ENCODE assay signal across 1 cellular context in the genomic region with DNA sequence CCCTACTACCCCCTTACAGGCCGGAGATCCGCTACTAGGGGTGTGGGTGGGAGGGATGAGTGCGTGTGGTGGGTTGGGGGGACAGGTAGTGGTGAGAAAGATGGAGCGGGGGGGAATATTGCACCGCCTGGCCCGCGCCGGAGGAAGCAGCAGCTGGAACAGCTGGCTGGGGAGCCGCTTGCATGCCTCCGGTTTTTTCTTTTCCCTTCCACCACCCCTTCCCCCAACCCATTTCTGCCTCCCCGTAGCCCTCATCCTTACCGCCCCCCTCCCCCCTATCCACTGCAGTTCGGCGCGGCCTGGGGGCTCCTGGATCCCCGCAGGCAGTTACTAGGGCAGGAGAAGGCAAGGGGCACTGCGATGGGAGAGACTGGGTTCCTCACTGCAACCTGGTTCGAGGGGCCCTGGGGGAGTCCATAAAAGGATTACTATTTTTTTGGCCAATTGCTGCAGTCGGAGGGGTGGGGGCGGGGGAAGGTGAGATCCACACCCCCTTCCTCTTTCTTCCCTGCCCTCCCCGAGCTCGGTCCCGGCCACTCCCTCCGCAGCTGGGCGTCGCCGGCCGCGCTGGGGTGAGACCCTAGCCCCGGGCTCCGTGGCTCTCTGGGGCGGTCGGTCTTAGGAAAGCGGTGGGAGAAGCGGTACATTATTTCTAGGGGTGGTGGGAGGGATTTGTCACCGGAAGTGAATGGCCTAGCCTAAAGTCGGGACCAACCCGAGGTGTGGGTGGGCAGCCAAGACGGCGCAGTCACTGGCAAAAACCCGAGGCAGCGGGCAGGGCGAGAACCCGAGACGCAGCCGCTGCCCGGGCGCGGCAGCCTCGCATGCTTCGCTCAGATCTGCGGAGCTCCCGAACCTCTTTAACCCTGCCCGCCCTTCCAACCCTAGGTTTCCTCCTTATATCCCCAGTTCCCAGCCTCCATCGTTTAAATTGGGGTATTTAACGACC.
TF ChIP-seq lines count a peak whose summit lies in the region.

No MANE protein-coding gene starts in this region.

TF ChIP-seq in HepG2, 621 proteins besides CTCF, POLR2A, EP300 and RAD21 (continued from another document and continues in another):
- TF ChIP-seq, protein P1, sequence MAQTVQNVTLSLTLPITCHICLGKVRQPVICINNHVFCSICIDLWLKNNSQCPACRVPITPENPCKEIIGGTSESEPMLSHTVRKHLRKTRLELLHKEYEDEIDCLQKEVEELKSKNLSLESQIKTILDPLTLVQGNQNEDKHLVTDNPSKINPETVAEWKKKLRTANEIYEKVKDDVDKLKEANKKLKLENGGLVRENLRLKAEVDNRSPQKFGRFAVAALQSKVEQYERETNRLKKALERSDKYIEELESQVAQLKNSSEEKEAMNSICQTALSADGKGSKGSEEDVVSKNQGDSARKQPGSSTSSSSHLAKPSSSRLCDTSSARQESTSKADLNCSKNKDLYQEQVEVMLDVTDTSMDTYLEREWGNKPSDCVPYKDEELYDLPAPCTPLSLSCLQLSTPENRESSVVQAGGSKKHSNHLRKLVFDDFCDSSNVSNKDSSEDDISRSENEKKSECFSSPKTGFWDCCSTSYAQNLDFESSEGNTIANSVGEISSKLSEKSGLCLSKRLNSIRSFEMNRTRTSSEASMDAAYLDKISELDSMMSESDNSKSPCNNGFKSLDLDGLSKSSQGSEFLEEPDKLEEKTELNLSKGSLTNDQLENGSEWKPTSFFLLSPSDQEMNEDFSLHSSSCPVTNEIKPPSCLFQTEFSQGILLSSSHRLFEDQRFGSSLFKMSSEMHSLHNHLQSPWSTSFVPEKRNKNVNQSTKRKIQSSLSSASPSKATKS (CRISPR knock-in tag; IDR thresholded peaks at IDR 0.05) = no peak; the same call in 1 of the 2 replicates
- TF ChIP-seq NR3C1 (CRISPR knock-in tag; IDR thresholded peaks at IDR 0.05) (no peak), MATR3 (CRISPR knock-in tag; IDR thresholded peaks at IDR 0.05) (no peak), RNF2 (conservative IDR thresholded peaks at IDR 0.05; ENCODE audit: low read depth) (no peak), ZC3H13 (CRISPR knock-in tag; IDR thresholded peaks at IDR 0.05) (peak; percentile 85), SMYD3 (CRISPR knock-in tag; IDR thresholded peaks at IDR 0.05) (peak; percentile 96), ZNF232 (CRISPR knock-in tag; IDR thresholded peaks at IDR 0.05; ENCODE audit: borderline replicate concordance) (no peak; the same call in 1 of the 2 replicates), SMAD3 (CRISPR knock-in tag; IDR thresholded peaks at IDR 0.05) (no peak), SOX13 (IDR thresholded peaks at IDR 0.05) (no peak; the same call in none of the 2 replicates), SOX13 (CRISPR knock-in tag; conservative IDR thresholded peaks at IDR 0.05 in 1 of 2, IDR thresholded peaks at IDR 0.05 in 1 of 2) (peak in 1 of 2 experiments; percentile 71; a peak in 2 of 4 replicates), ZNF263 (CRISPR knock-in tag; IDR thresholded peaks at IDR 0.05) (no peak), HHEX (CRISPR knock-in tag; IDR thresholded peaks at IDR 0.05) (no peak), NBN (conservative IDR thresholded peaks at IDR 0.05) (no peak), NR2C2 (CRISPR knock-in tag; IDR thresholded peaks at IDR 0.05; ENCODE audit: borderline replicate concordance) (peak; percentile 94), KDM5B (CRISPR knock-in tag; IDR thresholded peaks at IDR 0.05; ENCODE audit: borderline replicate concordance) (peak; percentile 83; the same call in 1 of the 2 replicates), NR2F2 (IDR thresholded peaks at IDR 0.05; ENCODE audit: borderline replicate concordance, low read depth) (0 out of 2 replicates have a peak, but pooled peaks have one; percentile 39), ZBTB8A (CRISPR knock-in tag; IDR thresholded peaks at IDR 0.05; ENCODE audit: borderline replicate concordance, low read depth) (no peak), ZNF644 (CRISPR knock-in tag; IDR thresholded peaks at IDR 0.05; ENCODE audit: low read depth) (no peak), AGO1 (IDR thresholded peaks at IDR 0.05; ENCODE audit: low read depth, low read length, poor library complexity, severe bottlenecking) (peak; percentile 55), ZNF432 (CRISPR knock-in tag; IDR thresholded peaks at IDR 0.05; ENCODE audit: borderline replicate concordance) (no peak), SP5 (CRISPR knock-in tag; IDR thresholded peaks at IDR 0.05; ENCODE audit: borderline replicate concordance, low read depth) (peak; percentile 82), REL (CRISPR knock-in tag; conservative IDR thresholded peaks at IDR 0.05) (no peak; the same call in 1 of the 2 replicates), ZNF615 (CRISPR knock-in tag; IDR thresholded peaks at IDR 0.05; ENCODE audit: borderline replicate concordance) (no peak), SALL1 (CRISPR knock-in tag; IDR thresholded peaks at IDR 0.05) (peak; percentile 83), ZNF329 (CRISPR knock-in tag; IDR thresholded peaks at IDR 0.05; ENCODE audit: low read depth) (peak; percentile 68), ZNF672 (CRISPR knock-in tag; IDR thresholded peaks at IDR 0.05) (0 out of 2 replicates have a peak, but pooled peaks have one; percentile 50), MEF2D (CRISPR knock-in tag; IDR thresholded peaks at IDR 0.05) (no peak; the same call in 1 of the 2 replicates), ERF (CRISPR knock-in tag; IDR thresholded peaks at IDR 0.05) (peak; percentile 78; the same call in 1 of the 2 replicates), ZNF20 (CRISPR knock-in tag; IDR thresholded peaks at IDR 0.05) (peak; percentile 11; the same call in 1 of the 2 replicates), FOXC1 (CRISPR knock-in tag; IDR thresholded peaks at IDR 0.05; ENCODE audit: borderline replicate concordance) (peak; percentile 73; the same call in 1 of the 2 replicates)
- TF ChIP-seq, protein P2, sequence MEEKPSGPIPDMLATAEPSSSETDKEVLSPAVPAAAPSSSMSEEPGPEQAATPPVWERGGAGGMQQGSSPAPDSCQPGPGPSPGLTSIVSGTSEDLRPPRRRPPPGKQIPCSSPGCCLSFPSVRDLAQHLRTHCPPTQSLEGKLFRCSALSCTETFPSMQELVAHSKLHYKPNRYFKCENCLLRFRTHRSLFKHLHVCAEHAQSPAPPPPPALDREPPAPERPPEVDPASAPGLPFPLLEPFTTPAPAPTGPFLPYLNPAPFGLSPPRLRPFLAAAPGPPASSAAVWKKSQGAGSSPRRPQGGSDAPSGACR (CRISPR knock-in tag; IDR thresholded peaks at IDR 0.05) = no peak; the same call in 1 of the 2 replicates
- TF ChIP-seq, protein P3, sequence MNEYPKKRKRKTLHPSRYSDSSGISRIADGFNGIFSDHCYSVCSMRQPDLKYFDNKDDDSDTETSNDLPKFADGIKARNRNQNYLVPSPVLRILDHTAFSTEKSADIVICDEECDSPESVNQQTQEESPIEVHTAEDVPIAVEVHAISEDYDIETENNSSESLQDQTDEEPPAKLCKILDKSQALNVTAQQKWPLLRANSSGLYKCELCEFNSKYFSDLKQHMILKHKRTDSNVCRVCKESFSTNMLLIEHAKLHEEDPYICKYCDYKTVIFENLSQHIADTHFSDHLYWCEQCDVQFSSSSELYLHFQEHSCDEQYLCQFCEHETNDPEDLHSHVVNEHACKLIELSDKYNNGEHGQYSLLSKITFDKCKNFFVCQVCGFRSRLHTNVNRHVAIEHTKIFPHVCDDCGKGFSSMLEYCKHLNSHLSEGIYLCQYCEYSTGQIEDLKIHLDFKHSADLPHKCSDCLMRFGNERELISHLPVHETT (CRISPR knock-in tag; conservative IDR thresholded peaks at IDR 0.05) = peak; percentile 62; the same call in 1 of the 2 replicates
- TF ChIP-seq, protein P4, sequence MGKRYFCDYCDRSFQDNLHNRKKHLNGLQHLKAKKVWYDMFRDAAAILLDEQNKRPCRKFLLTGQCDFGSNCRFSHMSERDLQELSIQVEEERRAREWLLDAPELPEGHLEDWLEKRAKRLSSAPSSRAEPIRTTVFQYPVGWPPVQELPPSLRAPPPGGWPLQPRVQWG (CRISPR knock-in tag; IDR thresholded peaks at IDR 0.05; ENCODE audit: borderline replicate concordance, low read depth) = no peak
- TF ChIP-seq, protein P5, sequence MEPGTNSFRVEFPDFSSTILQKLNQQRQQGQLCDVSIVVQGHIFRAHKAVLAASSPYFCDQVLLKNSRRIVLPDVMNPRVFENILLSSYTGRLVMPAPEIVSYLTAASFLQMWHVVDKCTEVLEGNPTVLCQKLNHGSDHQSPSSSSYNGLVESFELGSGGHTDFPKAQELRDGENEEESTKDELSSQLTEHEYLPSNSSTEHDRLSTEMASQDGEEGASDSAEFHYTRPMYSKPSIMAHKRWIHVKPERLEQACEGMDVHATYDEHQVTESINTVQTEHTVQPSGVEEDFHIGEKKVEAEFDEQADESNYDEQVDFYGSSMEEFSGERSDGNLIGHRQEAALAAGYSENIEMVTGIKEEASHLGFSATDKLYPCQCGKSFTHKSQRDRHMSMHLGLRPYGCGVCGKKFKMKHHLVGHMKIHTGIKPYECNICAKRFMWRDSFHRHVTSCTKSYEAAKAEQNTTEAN (CRISPR knock-in tag; conservative IDR thresholded peaks at IDR 0.05) = 0 out of 2 replicates have a peak, but pooled peaks have one; percentile 12
- TF ChIP-seq, protein P6, sequence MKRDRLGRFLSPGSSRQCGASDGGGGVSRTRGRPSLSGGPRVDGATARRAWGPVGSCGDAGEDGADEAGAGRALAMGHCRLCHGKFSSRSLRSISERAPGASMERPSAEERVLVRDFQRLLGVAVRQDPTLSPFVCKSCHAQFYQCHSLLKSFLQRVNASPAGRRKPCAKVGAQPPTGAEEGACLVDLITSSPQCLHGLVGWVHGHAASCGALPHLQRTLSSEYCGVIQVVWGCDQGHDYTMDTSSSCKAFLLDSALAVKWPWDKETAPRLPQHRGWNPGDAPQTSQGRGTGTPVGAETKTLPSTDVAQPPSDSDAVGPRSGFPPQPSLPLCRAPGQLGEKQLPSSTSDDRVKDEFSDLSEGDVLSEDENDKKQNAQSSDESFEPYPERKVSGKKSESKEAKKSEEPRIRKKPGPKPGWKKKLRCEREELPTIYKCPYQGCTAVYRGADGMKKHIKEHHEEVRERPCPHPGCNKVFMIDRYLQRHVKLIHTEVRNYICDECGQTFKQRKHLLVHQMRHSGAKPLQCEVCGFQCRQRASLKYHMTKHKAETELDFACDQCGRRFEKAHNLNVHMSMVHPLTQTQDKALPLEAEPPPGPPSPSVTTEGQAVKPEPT (CRISPR knock-in tag; IDR thresholded peaks at IDR 0.05; ENCODE audit: low read depth) = peak; percentile 80; the same call in 1 of the 2 replicates
- TF ChIP-seq, protein P7, sequence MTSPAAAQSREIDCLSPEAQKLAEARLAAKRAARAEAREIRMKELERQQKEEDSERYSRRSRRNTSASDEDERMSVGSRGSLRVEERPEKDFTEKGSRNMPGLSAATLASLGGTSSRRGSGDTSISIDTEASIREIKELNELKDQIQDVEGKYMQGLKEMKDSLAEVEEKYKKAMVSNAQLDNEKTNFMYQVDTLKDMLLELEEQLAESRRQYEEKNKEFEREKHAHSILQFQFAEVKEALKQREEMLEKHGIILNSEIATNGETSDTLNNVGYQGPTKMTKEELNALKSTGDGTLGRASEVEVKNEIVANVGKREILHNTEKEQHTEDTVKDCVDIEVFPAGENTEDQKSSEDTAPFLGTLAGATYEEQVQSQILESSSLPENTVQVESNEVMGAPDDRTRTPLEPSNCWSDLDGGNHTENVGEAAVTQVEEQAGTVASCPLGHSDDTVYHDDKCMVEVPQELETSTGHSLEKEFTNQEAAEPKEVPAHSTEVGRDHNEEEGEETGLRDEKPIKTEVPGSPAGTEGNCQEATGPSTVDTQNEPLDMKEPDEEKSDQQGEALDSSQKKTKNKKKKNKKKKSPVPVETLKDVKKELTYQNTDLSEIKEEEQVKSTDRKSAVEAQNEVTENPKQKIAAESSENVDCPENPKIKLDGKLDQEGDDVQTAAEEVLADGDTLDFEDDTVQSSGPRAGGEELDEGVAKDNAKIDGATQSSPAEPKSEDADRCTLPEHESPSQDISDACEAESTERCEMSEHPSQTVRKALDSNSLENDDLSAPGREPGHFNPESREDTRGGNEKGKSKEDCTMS (CRISPR knock-in tag; conservative IDR thresholded peaks at IDR 0.05) = no peak; the same call in 1 of the 2 replicates
- TF ChIP-seq, protein P8, sequence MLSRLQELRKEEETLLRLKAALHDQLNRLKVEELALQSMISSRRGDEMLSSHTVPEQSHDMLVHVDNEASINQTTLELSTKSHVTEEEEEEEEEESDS (CRISPR knock-in tag; IDR thresholded peaks at IDR 0.05; ENCODE audit: borderline replicate concordance) = no peak; the same call in 1 of the 2 replicates
- TF ChIP-seq, protein P9, sequence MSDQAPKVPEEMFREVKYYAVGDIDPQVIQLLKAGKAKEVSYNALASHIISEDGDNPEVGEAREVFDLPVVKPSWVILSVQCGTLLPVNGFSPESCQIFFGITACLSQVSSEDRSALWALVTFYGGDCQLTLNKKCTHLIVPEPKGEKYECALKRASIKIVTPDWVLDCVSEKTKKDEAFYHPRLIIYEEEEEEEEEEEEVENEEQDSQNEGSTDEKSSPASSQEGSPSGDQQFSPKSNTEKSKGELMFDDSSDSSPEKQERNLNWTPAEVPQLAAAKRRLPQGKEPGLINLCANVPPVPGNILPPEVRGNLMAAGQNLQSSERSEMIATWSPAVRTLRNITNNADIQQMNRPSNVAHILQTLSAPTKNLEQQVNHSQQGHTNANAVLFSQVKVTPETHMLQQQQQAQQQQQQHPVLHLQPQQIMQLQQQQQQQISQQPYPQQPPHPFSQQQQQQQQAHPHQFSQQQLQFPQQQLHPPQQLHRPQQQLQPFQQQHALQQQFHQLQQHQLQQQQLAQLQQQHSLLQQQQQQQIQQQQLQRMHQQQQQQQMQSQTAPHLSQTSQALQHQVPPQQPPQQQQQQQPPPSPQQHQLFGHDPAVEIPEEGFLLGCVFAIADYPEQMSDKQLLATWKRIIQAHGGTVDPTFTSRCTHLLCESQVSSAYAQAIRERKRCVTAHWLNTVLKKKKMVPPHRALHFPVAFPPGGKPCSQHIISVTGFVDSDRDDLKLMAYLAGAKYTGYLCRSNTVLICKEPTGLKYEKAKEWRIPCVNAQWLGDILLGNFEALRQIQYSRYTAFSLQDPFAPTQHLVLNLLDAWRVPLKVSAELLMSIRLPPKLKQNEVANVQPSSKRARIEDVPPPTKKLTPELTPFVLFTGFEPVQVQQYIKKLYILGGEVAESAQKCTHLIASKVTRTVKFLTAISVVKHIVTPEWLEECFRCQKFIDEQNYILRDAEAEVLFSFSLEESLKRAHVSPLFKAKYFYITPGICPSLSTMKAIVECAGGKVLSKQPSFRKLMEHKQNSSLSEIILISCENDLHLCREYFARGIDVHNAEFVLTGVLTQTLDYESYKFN (CRISPR knock-in tag; conservative IDR thresholded peaks at IDR 0.05) = peak; percentile 57
- TF ChIP-seq, protein P10, sequence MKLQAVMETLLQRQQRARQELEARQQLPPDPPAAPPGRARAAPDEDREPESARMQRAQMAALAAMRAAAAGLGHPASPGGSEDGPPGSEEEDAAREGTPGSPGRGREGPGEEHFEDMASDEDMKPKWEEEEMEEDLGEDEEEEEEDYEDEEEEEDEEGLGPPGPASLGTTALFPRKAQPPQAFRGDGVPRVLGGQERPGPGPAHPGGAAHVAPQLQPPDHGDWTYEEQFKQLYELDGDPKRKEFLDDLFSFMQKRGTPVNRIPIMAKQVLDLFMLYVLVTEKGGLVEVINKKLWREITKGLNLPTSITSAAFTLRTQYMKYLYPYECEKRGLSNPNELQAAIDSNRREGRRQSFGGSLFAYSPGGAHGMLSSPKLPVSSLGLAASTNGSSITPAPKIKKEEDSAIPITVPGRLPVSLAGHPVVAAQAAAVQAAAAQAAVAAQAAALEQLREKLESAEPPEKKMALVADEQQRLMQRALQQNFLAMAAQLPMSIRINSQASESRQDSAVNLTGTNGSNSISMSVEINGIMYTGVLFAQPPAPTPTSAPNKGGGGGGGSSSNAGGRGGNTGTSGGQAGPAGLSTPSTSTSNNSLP (IDR thresholded peaks at IDR 0.05; ENCODE audit: low read depth, low read length) = no peak
